In the genomic region with DNA sequence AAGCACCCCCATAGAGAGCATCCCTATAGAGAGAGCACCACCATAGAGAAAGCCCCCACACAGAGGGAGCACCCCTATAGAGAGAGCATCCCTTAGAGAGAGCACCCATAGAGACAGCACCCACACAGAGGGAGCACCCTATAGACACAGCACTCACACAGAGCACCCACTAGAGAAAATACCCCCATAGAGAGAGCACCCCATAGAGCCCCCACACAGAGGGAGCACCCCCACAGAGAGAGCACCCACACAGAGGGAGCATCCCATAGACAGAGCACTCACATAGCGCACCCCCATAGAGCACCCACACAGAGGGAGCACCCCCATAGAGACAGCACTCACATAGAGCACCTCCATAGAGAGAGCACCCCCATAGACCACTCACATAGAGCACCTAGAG, we compare ENCODE assay signal across 28 cellular contexts.
"Had no signal": no experiment of that assay in that cellular context is flagged by ENCODE, and none has a peak within 500 bp of the region (broad histone marks: within the 10 kb centered on the region; RNA-seq: fewer than 3 reads in every experiment).

No MANE protein-coding gene starts in this region.

- H3K4me3 Mint-ChIP-seq: immature natural killer cell; mesothelial cell of epicardium; natural killer cell treated with Interleukin-12 subunit alpha and Interleukin-12 subunit beta and Interleukin-15 and Interleukin-18, amount 100 ng/mL, for 72 hours; stimulated activated naive CD8-positive, alpha-beta T cell treated with anti-CD3 and anti-CD28 coated beads, Interleukin-15, Interleukin-2, amounts not matched to agents 100 ng/mL and 50 ng/mL, for 24 hours; type B pancreatic cell had no signal

- H3K27ac ChIP-seq: left lung, lower lobe of right lung, pancreas, prostate gland, sigmoid colon, spleen, suprapubic skin, tibial nerve, uterus had no signal

- H3K4me1 ChIP-seq: lower lobe of right lung, pancreas, prostate gland had no signal

- DNase-seq: hypothalamus; immature natural killer cell; kidney; left colon; left lung; lower lobe of right lung; mammary epithelial cell; mesendoderm; naive B cell; pancreas; posterior cingulate gyrus; retina; right cardiac atrium; small intestine; spleen; stimulated activated CD4-positive, alpha-beta T cell treated with anti-CD3 and anti-CD28 coated beads, Interleukin-4, amount 100 ng/mL, for 24 hours; stimulated activated naive CD4-positive, alpha-beta T cell; uterus had no signal

- H3K27ac Mint-ChIP-seq: immature natural killer cell; mesothelial cell of epicardium; natural killer cell treated with Interleukin-12 subunit alpha and Interleukin-12 subunit beta and Interleukin-15 and Interleukin-18, amount 100 ng/mL, for 72 hours; stimulated activated effector memory CD8-positive, alpha-beta T cell treated with anti-CD3 and anti-CD28 coated beads, Interleukin-12 subunit alpha, Interleukin-12 subunit beta, amount 100 ng/mL, for 72 hours; stimulated activated naive CD8-positive, alpha-beta T cell treated with anti-CD3 and anti-CD28 coated beads, Interleukin-15, Interleukin-2, amounts not matched to agents 100 ng/mL and 50 ng/mL, for 24 hours; type B pancreatic cell had no signal

- ATAC-seq: left colon; natural killer cell treated with Interleukin-12 subunit alpha and Interleukin-12 subunit beta and Interleukin-15 and Interleukin-18, amount 100 ng/mL, for 72 hours; right cardiac atrium; stimulated activated effector memory CD8-positive, alpha-beta T cell treated with anti-CD3 and anti-CD28 coated beads, Interleukin-12 subunit alpha, Interleukin-12 subunit beta, amount 100 ng/mL, for 72 hours had no signal

- H3K9me3 ChIP-seq: left lung, lower lobe of right lung, pancreas, prostate gland, sigmoid colon, spleen, suprapubic skin, tibial nerve, uterus had no signal

- H3K36me3 ChIP-seq: left lung, lower lobe of right lung, pancreas, prostate gland, sigmoid colon, spleen, suprapubic skin, tibial nerve, uterus had no signal

- H3K9me3 Mint-ChIP-seq: immature natural killer cell; mesothelial cell of epicardium; naive B cell; natural killer cell treated with Interleukin-12 subunit alpha and Interleukin-12 subunit beta and Interleukin-15 and Interleukin-18, amount 100 ng/mL, for 72 hours; stimulated activated effector memory CD8-positive, alpha-beta T cell treated with anti-CD3 and anti-CD28 coated beads, Interleukin-12 subunit alpha, Interleukin-12 subunit beta, amount 100 ng/mL, for 72 hours; stimulated activated naive CD8-positive, alpha-beta T cell treated with anti-CD3 and anti-CD28 coated beads, Interleukin-15, Interleukin-2, amounts not matched to agents 100 ng/mL and 50 ng/mL, for 24 hours; type B pancreatic cell had no signal

- FAIRE-seq: islet of Langerhans, kidney, pancreas, small intestine had no signal

- H3K36me3 Mint-ChIP-seq: mesothelial cell of epicardium; naive B cell; natural killer cell treated with Interleukin-12 subunit alpha and Interleukin-12 subunit beta and Interleukin-15 and Interleukin-18, amount 100 ng/mL, for 72 hours; stimulated activated effector memory CD8-positive, alpha-beta T cell treated with anti-CD3 and anti-CD28 coated beads, Interleukin-12 subunit alpha, Interleukin-12 subunit beta, amount 100 ng/mL, for 72 hours; type B pancreatic cell had no signal

- H3K4me3 ChIP-seq: left lung, lower lobe of right lung, pancreas, prostate gland, sigmoid colon, spleen, suprapubic skin, tibial nerve, uterus had no signal

- H3K27me3 ChIP-seq: pancreas, uterus had no signal
